ENCODE assay signal across 2 cellular contexts in the genomic region with DNA sequence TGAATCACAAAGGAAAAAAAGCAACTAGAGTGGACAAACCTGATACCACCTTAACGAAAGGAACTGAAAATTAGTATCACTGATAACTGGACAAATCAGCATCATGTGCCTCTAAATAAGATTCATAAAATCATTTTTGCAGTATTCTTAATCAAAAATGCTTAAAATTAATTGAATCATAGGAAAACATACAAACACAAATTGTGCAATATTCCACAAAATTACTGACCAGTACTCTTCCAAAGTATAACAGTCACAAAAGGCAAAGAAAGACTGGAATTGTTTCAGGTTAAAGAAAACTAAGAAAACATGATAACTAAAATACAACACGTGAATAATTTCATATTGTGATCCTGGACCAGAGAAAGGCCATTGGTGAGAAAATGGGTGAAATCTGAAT.
TF ChIP-seq lines count a peak whose summit lies in the region.

No MANE protein-coding gene starts in this region.

TF ChIP-seq in IMR-90, 13 proteins besides CTCF, POLR2A, EP300 and RAD21:
- peak; percentile 47; the same call in 1 of the 2 replicates for TF ChIP-seq CEBPB (IDR thresholded peaks at IDR 0.05; ENCODE audit: low read depth, low read length)
- no peak for TF ChIP-seq MAFK (IDR thresholded peaks at IDR 0.05; ENCODE audit: low read depth, low read length)

TF ChIP-seq in K562, 482 proteins besides CTCF, POLR2A, EP300 and RAD21:
- TF ChIP-seq CBFA2T3 (IDR thresholded peaks at IDR 0.05) (no peak), CEBPG (CRISPR knock-in tag; IDR thresholded peaks at IDR 0.05) (no peak), CEBPG (tag; conservative IDR thresholded peaks at IDR 0.05 in 1 of 2, IDR thresholded peaks at IDR 0.05 in 1 of 2) (peak in 1 of 2 experiments; percentile 59; a peak in 1 of 4 replicates), ZNF644 (tag; IDR thresholded peaks at IDR 0.05; ENCODE audit: low read depth) (no peak), ZNF785 (CRISPR knock-in tag; IDR thresholded peaks at IDR 0.05) (no peak), DACH1 (IDR thresholded peaks at IDR 0.05; ENCODE audit: partially characterized antibody) (no peak), MYNN (IDR thresholded peaks at IDR 0.05) (no peak), MYNN (CRISPR knock-in tag; IDR thresholded peaks at IDR 0.05) (no peak), CEBPB (tag; IDR thresholded peaks at IDR 0.05) (peak; percentile 51), ZNF146 (CRISPR knock-in tag; IDR thresholded peaks at IDR 0.05; ENCODE audit: unreplicated experiment) (no peak), EGR1 (conservative IDR thresholded peaks at IDR 0.05) (no peak), ZNF232 (CRISPR knock-in tag; IDR thresholded peaks at IDR 0.05) (no peak), SMARCC2 (IDR thresholded peaks at IDR 0.05; ENCODE audit: low read depth) (no peak), L3MBTL2 (IDR thresholded peaks at IDR 0.05) (no peak), ZNF583 (CRISPR knock-in tag; IDR thresholded peaks at IDR 0.05) (no peak), CCNT2 (IDR thresholded peaks at IDR 0.05; ENCODE audit: borderline replicate concordance, extremely low read depth, insufficient read length, low read depth, low read length) (no peak)
- TF ChIP-seq, protein P1, sequence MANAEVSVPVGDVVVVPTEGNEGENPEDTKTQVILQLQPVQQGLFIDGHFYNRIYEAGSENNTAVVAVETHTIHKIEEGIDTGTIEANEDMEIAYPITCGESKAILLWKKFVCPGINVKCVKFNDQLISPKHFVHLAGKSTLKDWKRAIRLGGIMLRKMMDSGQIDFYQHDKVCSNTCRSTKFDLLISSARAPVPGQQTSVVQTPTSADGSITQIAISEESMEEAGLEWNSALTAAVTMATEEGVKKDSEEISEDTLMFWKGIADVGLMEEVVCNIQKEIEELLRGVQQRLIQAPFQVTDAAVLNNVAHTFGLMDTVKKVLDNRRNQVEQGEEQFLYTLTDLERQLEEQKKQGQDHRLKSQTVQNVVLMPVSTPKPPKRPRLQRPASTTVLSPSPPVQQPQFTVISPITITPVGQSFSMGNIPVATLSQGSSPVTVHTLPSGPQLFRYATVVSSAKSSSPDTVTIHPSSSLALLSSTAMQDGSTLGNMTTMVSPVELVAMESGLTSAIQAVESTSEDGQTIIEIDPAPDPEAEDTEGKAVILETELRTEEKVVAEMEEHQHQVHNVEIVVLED (CRISPR knock-in tag; IDR thresholded peaks at IDR 0.05): no peak
- TF ChIP-seq, protein P2, sequence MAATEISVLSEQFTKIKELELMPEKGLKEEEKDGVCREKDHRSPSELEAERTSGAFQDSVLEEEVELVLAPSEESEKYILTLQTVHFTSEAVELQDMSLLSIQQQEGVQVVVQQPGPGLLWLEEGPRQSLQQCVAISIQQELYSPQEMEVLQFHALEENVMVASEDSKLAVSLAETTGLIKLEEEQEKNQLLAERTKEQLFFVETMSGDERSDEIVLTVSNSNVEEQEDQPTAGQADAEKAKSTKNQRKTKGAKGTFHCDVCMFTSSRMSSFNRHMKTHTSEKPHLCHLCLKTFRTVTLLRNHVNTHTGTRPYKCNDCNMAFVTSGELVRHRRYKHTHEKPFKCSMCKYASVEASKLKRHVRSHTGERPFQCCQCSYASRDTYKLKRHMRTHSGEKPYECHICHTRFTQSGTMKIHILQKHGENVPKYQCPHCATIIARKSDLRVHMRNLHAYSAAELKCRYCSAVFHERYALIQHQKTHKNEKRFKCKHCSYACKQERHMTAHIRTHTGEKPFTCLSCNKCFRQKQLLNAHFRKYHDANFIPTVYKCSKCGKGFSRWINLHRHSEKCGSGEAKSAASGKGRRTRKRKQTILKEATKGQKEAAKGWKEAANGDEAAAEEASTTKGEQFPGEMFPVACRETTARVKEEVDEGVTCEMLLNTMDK (IDR thresholded peaks at IDR 0.05; ENCODE audit: borderline replicate concordance, insufficient read depth, low read depth, low read length, poor library complexity, severe bottlenecking): no peak
- TF ChIP-seq, protein P3, sequence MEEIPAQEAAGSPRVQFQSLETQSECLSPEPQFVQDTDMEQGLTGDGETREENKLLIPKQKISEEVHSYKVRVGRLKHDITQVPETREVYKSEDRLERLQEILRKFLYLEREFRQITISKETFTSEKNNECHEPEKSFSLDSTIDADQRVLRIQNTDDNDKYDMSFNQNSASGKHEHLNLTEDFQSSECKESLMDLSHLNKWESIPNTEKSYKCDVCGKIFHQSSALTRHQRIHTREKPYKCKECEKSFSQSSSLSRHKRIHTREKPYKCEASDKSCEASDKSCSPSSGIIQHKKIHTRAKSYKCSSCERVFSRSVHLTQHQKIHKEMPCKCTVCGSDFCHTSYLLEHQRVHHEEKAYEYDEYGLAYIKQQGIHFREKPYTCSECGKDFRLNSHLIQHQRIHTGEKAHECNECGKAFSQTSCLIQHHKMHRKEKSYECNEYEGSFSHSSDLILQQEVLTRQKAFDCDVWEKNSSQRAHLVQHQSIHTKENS (CRISPR knock-in tag; IDR thresholded peaks at IDR 0.05): no peak
